Comparison of ENCODE assay signal across 8 cellular contexts in genomic region chr9:120928720-120929389, GRCh38. TPM values are rescaled to one million over a fixed set of nuclear protein-coding genes. Genes with fewer than 3 reads are reported as not detected.
DNase-seq lines count a peak whose midpoint lies in the region; ATAC-seq, FAIRE-seq and TF ChIP-seq lines count a peak whose summit lies in the region.

No MANE protein-coding gene starts in this region.

- no peak for TF ChIP-seq EP300 in sigmoid colon (IDR thresholded peaks at IDR 0.05)

- H3K4me3 Mint-ChIP-seq in T-cell = peak overlapping the region; percentile 94 to 96 (median 95)

- WGBS in sigmoid colon, 2 donors = 1 to 2% methylated on average over 72 of the region's 72 CpGs

- peak; percentile 53 to 69 (median 66) for ATAC-seq in T-cell (replicated peaks in 1 of 4)

- FAIRE-seq in GM19239 (lab: Jason Lieb, UNC) = peak; percentile 33

- H3K4me3 ChIP-seq in BLaER1 (peak overlapping the region; percentile 73), iPS-11a (ENCODE audit: low read depth, low read length) (peak overlapping the region; percentile 41), sigmoid colon (peak overlapping the region; percentile 72 to 84 (median 76))

- H3K4me2 ChIP-seq in BLaER1 = peak overlapping the region; percentile 98

- H3K36me3 ChIP-seq in BLaER1 (no peaks in the 10 kb centered on the region), sigmoid colon (no peaks in the 10 kb centered on the region)

- CTCF ChIA-PET in T-cell (lab: Charles Lee) = interaction anchor here (0.6 to 0.8 kb wide), 2 partner anchors 39 to 578 kb away, joined by 5 to 6 read pairs; no protein-coding TSS in a partner anchor

- no peaks in the 10 kb centered on the region for H4K20me1 ChIP-seq in BLaER1

- H3K27me3 Mint-ChIP-seq in T-cell = no peaks in the 10 kb centered on the region

- H3K9me3 ChIP-seq in BLaER1 = no peaks in the 10 kb centered on the region
- no peaks in the 10 kb centered on the region for H3K9me3 ChIP-seq in sigmoid colon

- no peaks in the 10 kb centered on the region for H3K27me3 ChIP-seq in BLaER1
- no peaks in the 10 kb centered on the region for H3K27me3 ChIP-seq in sigmoid colon

- DNase-seq in GM19239 (ENCODE audit: insufficient read length, low spot score) (peak; percentile 42), HUDEP-2 (lab: John Stamatoyannopoulos, UW; ENCODE audit: unreplicated experiment in 76 of 76) (peak in 46 of 76 experiments; percentile 4 to 55 (median 29)), T-cell (peak in 33 of 34 experiments; percentile 50 to 84 (median 69)), astrocyte of the hippocampus (ENCODE audit: low read depth, low spot score) (peak; percentile 77), sigmoid colon (peak; percentile 88), NCI-H1694 (lab: John Stamatoyannopoulos, UW) (no peak)

- peaks cover 11% of the 10 kb centered on the region for H3K36me3 Mint-ChIP-seq in T-cell

- TF ChIP-seq POLR2A in sigmoid colon (IDR thresholded peaks at IDR 0.05) = peak in 1 of 2 donors; percentile 21

- TF ChIP-seq CTCF in sigmoid colon (IDR thresholded peaks at IDR 0.05) = peak in 3 of 4 experiments; percentile 20 to 37 (median 31)

- H3K9ac ChIP-seq in BLaER1 = peak overlapping the region; percentile 82

- H3K27ac Mint-ChIP-seq in T-cell = peak overlapping the region; percentile 98 to 99

- POLR2A ChIA-PET in T-cell (lab: Charles Lee) = interaction anchor here (0.6 to 1.3 kb wide), 5 partner anchors 18 to 80 kb away, joined by 3 to 7 read pairs (median 5); no protein-coding TSS in a partner anchor

- intact Hi-C loops in sigmoid colon (cut with DNase I) = loop anchor here (2.0 kb wide), 1 partner anchor 52 kb away; the partner anchor contains the start of gene PHF19

- H3K4me1 ChIP-seq in BLaER1 (peaks cover 94% of the 10 kb centered on the region), sigmoid colon (peaks cover 0 to 41% (median 16%) of the 10 kb centered on the region in 4 donors)

- no peaks in the 10 kb centered on the region for H3K9me3 Mint-ChIP-seq in T-cell

- H3K27ac ChIP-seq in BLaER1 (peak overlapping the region; percentile 84), sigmoid colon (peak overlapping the region; percentile 91 to 95 (median 94))

- H3K4me1 Mint-ChIP-seq in T-cell = peaks cover 89 to 92% (median 90%) of the 10 kb centered on the region in 3 donors

RNA-seq across cellular contexts. Expression of gene TRAF1, which starts 2.3 kb away (rescaled TPM):
- total RNA-seq in T-cell = 100 to 1,000 TPM in 3 of 5 donors, 10 to 100 TPM in 2; 67.6 to 170 (median 157) TPM
- 1 to 10 TPM; 4.4 to 8.0 (median 5.0) TPM for total RNA-seq in sigmoid colon
- polyA plus RNA-seq in sigmoid colon = 10 to 100 TPM in 1 of 3 donors, under 1 TPM in 2; 0.46 to 10.0 (median 0.60) TPM

RNA-seq across cellular contexts. Expression of gene PHF19, which starts 51.9 kb away (rescaled TPM):
- total RNA-seq in T-cell = 100 to 1,000 TPM in 4 of 5 donors, 10 to 100 TPM in 1; 92.8 to 184 (median 166) TPM
- 10 to 100 TPM; 22.5 to 32.7 (median 31.6) TPM for total RNA-seq in sigmoid colon
- polyA plus RNA-seq in sigmoid colon = 10 to 100 TPM; 10.2 to 38.2 (median 10.6) TPM

Comparison
In these comparisons a context has a peak if more than half of its experiments do, and no peak if none do; other contexts are left out.
1. RNA of gene TRAF1, which starts 2.3 kb away (total RNA-seq): 67.6 to 170 TPM in T-cell; 4.4 to 8.0 TPM in sigmoid colon; every median in the first group is over 4 times any median in the second.
2. Peak in every context shown above with its lines, with median percentiles within 50 percentile points of each other: H3K4me3 ChIP-seq.